ENCODE assay signal across 11 cellular contexts in genomic region chr2:213766062-213766461, GRCh38.
A peak's percentile ranks its signal among the peaks of the same experiment; 100 is the strongest.
DNase-seq lines count a peak whose midpoint lies in the region; ATAC-seq and TF ChIP-seq lines count a peak whose summit lies in the region.
"Had no signal": no experiment of that assay in that cellular context is flagged by ENCODE, and none has a peak within 500 bp of the region (broad histone marks: within the 10 kb centered on the region; RNA-seq: fewer than 3 reads in every experiment).

No MANE protein-coding gene starts in this region.

- H3K4me3 ChIP-seq in lower lobe of right lung (no peak overlapping the region), Peyer's patch (no peak overlapping the region)
- no peak overlapping the region for H3K4me3 ChIP-seq in CD4-positive, alpha-beta memory T cell (ENCODE audit: low read length in 2 of 2)
- H3K4me3 ChIP-seq: BLaER1 treated with 17β-estradiol and CSF1 and Interleukin-3, amounts not matched to agents 10 nM and 100 nM had no signal

- no peaks in the 10 kb centered on the region for H3K36me3 Mint-ChIP-seq in CD4-positive, alpha-beta memory T cell

- DNase-seq in lower lobe of right lung (no peak), Peyer's patch (no peak), NCI-H2227 (lab: John Stamatoyannopoulos, UW; ENCODE audit: unreplicated experiment) (no peak)
- no peak for DNase-seq in CD4-positive, alpha-beta memory T cell
- DNase-seq: activated CD4-positive, alpha-beta T cell treated with anti-CD3 and anti-CD28 coated beads, Interleukin-2, amount 50 U/mL, for 4 hours; right cardiac atrium had no signal

- ATAC-seq in GM18498 (IDR thresholded peaks at IDR 0.05; ENCODE audit: unreplicated experiment) (peak; percentile 37), GM19452 (IDR thresholded peaks at IDR 0.05; ENCODE audit: unreplicated experiment) (peak; percentile 41), HG02884 (IDR thresholded peaks at IDR 0.05; ENCODE audit: unreplicated experiment) (peak; percentile 37), HG03565 (IDR thresholded peaks at IDR 0.05; ENCODE audit: unreplicated experiment) (peak; percentile 35), lower lobe of right lung (no peak)
- ATAC-seq: right cardiac atrium had no signal

- POLR2A ChIA-PET in CD4-positive, alpha-beta memory T cell (lab: Charles Lee; ENCODE audit: partially characterized antibody): no interaction called here

- H3K27ac ChIP-seq in lower lobe of right lung (no peak overlapping the region), Peyer's patch (no peak overlapping the region)
- no peak overlapping the region for H3K27ac ChIP-seq in CD4-positive, alpha-beta memory T cell (ENCODE audit: low read depth, low read length)
- H3K27ac ChIP-seq: BLaER1 treated with 17β-estradiol and CSF1 and Interleukin-3, amounts not matched to agents 10 nM and 100 nM had no signal

- no peaks in the 10 kb centered on the region for H3K4me1 ChIP-seq in lower lobe of right lung
- no peaks in the 10 kb centered on the region for H3K4me1 ChIP-seq in Peyer's patch
- H3K4me1 ChIP-seq in CD4-positive, alpha-beta memory T cell (ENCODE audit: insufficient read depth, low read length): no peaks in the 10 kb centered on the region
- H3K4me1 ChIP-seq: BLaER1 treated with 17β-estradiol and CSF1 and Interleukin-3, amounts not matched to agents 10 nM and 100 nM had no signal

- H3K9me3 ChIP-seq in lower lobe of right lung (no peaks in the 10 kb centered on the region), Peyer's patch (no peaks in the 10 kb centered on the region)
- H3K9me3 ChIP-seq in CD4-positive, alpha-beta memory T cell (ENCODE audit: control insufficient read depth in 1 of 2, low read length in 2 of 2): no peaks in the 10 kb centered on the region
- H3K9me3 ChIP-seq: BLaER1 treated with 17β-estradiol and CSF1 and Interleukin-3, amounts not matched to agents 10 nM and 100 nM had no signal

- intact Hi-C loops in lower lobe of right lung (cut with DNase I): no loop called here
- intact Hi-C loops in CD4-positive, alpha-beta memory T cell (cut with micrococcal nuclease): no loop called here

- H3K27me3 Mint-ChIP-seq in CD4-positive, alpha-beta memory T cell: no peaks in the 10 kb centered on the region

- H3K36me3 ChIP-seq in lower lobe of right lung: no peaks in the 10 kb centered on the region
- no peaks in the 10 kb centered on the region for H3K36me3 ChIP-seq in Peyer's patch
- H3K36me3 ChIP-seq in CD4-positive, alpha-beta memory T cell (ENCODE audit: insufficient read depth, low read length): no peaks in the 10 kb centered on the region
- H3K36me3 ChIP-seq: BLaER1 treated with 17β-estradiol and CSF1 and Interleukin-3, amounts not matched to agents 10 nM and 100 nM had no signal

- TF ChIP-seq CTCF in lower lobe of right lung (IDR thresholded peaks at IDR 0.05): no peak
- no peak for TF ChIP-seq CTCF in Peyer's patch (IDR thresholded peaks at IDR 0.05)

- H3K27me3 ChIP-seq in lower lobe of right lung (ENCODE audit: low read depth) (no peaks in the 10 kb centered on the region), Peyer's patch (no peaks in the 10 kb centered on the region)
- H3K27me3 ChIP-seq in CD4-positive, alpha-beta memory T cell (ENCODE audit: insufficient read depth, low read length): no peaks in the 10 kb centered on the region
- H3K27me3 ChIP-seq: BLaER1 treated with 17β-estradiol and CSF1 and Interleukin-3, amounts not matched to agents 10 nM and 100 nM had no signal

- TF ChIP-seq POLR2A in Peyer's patch (IDR thresholded peaks at IDR 0.05): no peak

- H3K4me1 Mint-ChIP-seq in CD4-positive, alpha-beta memory T cell: peaks cover 0 to 2% (median 0%) of the 10 kb centered on the region in 4 donors

- CTCF ChIA-PET in CD4-positive, alpha-beta memory T cell (lab: Charles Lee; ENCODE audit: partially characterized antibody): no interaction called here

- no peak overlapping the region for H3K4me3 Mint-ChIP-seq in CD4-positive, alpha-beta memory T cell

- peaks cover 0 to 5% (median 0%) of the 10 kb centered on the region in 8 donors for H3K9me3 Mint-ChIP-seq in CD4-positive, alpha-beta memory T cell

- H3K27ac Mint-ChIP-seq in CD4-positive, alpha-beta memory T cell: no peak overlapping the region

Comparison
In these comparisons a context has a peak if more than half of its experiments do, and no peak if none do; other contexts are left out.
1. ATAC-seq: peak in GM18498 (single experiment), GM19452 (single experiment), HG02884 (single experiment) and HG03565 (single experiment); none in lower lobe of right lung (0 of 2).